7 cellular contexts compared by ENCODE assay signal in genomic region chr10:118851062-118852035, GRCh38.
DNase-seq lines count a peak whose midpoint lies in the region; ATAC-seq and TF ChIP-seq lines count a peak whose summit lies in the region.

No MANE protein-coding gene starts in this region.

- no peak for TF ChIP-seq POLR2A in HCT116 (IDR thresholded peaks at IDR 0.05; ENCODE audit: borderline replicate concordance, extremely low read depth, insufficient read depth, insufficient read length)

- POLR2A ChIA-PET in HCT116 (lab: Charles Lee) = interaction anchor here (1.2 kb wide), 1 partner anchor 10 kb away, joined by 4 read pairs; no protein-coding TSS in a partner anchor

- TF ChIP-seq CTCF in HCT116 (IDR thresholded peaks at IDR 0.05 in 2 of 3, conservative IDR thresholded peaks at IDR 0.05 in 1 of 3; ENCODE audit: borderline replicate concordance in 1 of 3, insufficient read depth in 1 of 3, low read depth in 2 of 3, low read length in 2 of 3) = no peak

- no peak for DNase-seq in HCT116 (ENCODE audit: low read depth, low spot score)
- peak; percentile 80 for DNase-seq in M059J (ENCODE audit: low read depth)
- DNase-seq in medulla oblongata (ENCODE audit: extremely low spot score) = peak; percentile 10
- DNase-seq in SKM-1 (lab: John Stamatoyannopoulos, UW; ENCODE audit: unreplicated experiment) = no peak
- no peak for DNase-seq in stimulated activated naive CD4-positive, alpha-beta T cell treated with Interleukin-2 at 50 U/mL for 16 hours (lab: John Stamatoyannopoulos, UW)

- H3K36me3 ChIP-seq in HCT116 (ENCODE audit: control insufficient read depth in 1 of 2, insufficient read depth in 2 of 2, low read length in 2 of 2) = no peaks in the 10 kb centered on the region

- intact Hi-C loops in HCT116 (cut with micrococcal nuclease) = no loop called here

- H3K79me2 ChIP-seq in HCT116 (ENCODE audit: insufficient read depth, low read length) = no peaks in the 10 kb centered on the region

- H3K9ac ChIP-seq in HCT116 (ENCODE audit: low read length) = no peak overlapping the region

- ATAC-seq in GM18909 (IDR thresholded peaks at IDR 0.05; ENCODE audit: poor library complexity, unreplicated experiment) = peak; percentile 75
- ATAC-seq in HCT116 = no peak
- no peak for ATAC-seq in GM18907 (IDR thresholded peaks at IDR 0.05; ENCODE audit: unreplicated experiment)

- H3K4me3 ChIP-seq in HCT116 (replicated peaks in 1 of 2; ENCODE audit: low read depth in 1 of 2, low read length in 2 of 2) = no peak overlapping the region

- no peak for TF ChIP-seq RAD21 in HCT116 (IDR thresholded peaks at IDR 0.05; ENCODE audit: low read depth)

- H3K27me3 ChIP-seq in HCT116 (ENCODE audit: insufficient read depth, low read length) = no peaks in the 10 kb centered on the region

- CTCF ChIA-PET in HCT116 (lab: Charles Lee) = interaction anchor here (1.0 to 1.4 kb wide), 2 partner anchors 10 to 48 kb away, joined by 3 to 5 read pairs; no protein-coding TSS in a partner anchor

- RAD21 ChIA-PET in HCT116 (lab: Charles Lee; ENCODE audit: low non-redundant PET in 1 of 2, low total read pairs in 2 of 2, uncharacterized antibody in 2 of 2, unreplicated experiment in 2 of 2) = no interaction called here

- BruUV-seq in HCT116 (replicated peaks; lab: Mats Ljungman, UMichigan) = no TSS peak

- no peak overlapping the region for H3K4me2 ChIP-seq in HCT116 (ENCODE audit: low read length)

- H3K9me3 ChIP-seq in HCT116 (ENCODE audit: control insufficient read depth in 1 of 2, insufficient read depth in 1 of 2, low read depth in 1 of 2, low read length in 2 of 2) = no peaks in the 10 kb centered on the region

- H4K20me1 ChIP-seq in HCT116 (ENCODE audit: insufficient read depth) = no peaks in the 10 kb centered on the region

- H2AFZ ChIP-seq in HCT116 (ENCODE audit: low read depth, low read length, poor library complexity, severe bottlenecking) = peak overlapping the region; percentile 15

- no peak overlapping the region for H3K27ac ChIP-seq in HCT116 (ENCODE audit: low read depth, low read length)

- no peaks in the 10 kb centered on the region for H3K4me1 ChIP-seq in HCT116 (ENCODE audit: control insufficient read depth in 1 of 2, insufficient read depth in 2 of 2, low read length in 2 of 2)

- no peaks in the 10 kb centered on the region for H3K9me2 ChIP-seq in HCT116 (ENCODE audit: insufficient read depth)

TF ChIP-seq in HCT116, 20 proteins besides CTCF, POLR2A, EP300 and RAD21:
- TF ChIP-seq CEBPB (IDR thresholded peaks at IDR 0.05; ENCODE audit: low read depth) (no peak), YY1 (IDR thresholded peaks at IDR 0.05; ENCODE audit: extremely low read depth, insufficient replicate concordance, low read depth, low read length) (no peak), ZFX (IDR thresholded peaks at IDR 0.05) (peak; percentile 19; the same call in 1 of the 2 replicates), SIN3A (IDR thresholded peaks at IDR 0.05; ENCODE audit: low read depth) (no peak)

Comparison
In these comparisons a context has a peak if more than half of its experiments do, and no peak if none do; other contexts are left out.
1. DNase-seq: peak in M059J (single experiment) and medulla oblongata (single experiment); none in HCT116 (single experiment), SKM-1 (single experiment) and stimulated activated naive CD4-positive, alpha-beta T cell treated with Interleukin-2 at 50 U/mL for 16 hours (single experiment).